In genomic region chr2:206079699-206080465, GRCh38 we compare ENCODE assay signal across 2 cellular contexts.
A peak's percentile ranks its signal among the peaks of the same experiment; 100 is the strongest.
TF ChIP-seq lines count a peak whose summit lies in the region.

No MANE protein-coding gene starts in this region.

TF ChIP-seq in GM23338, 12 proteins besides CTCF, POLR2A, EP300 and RAD21:
- TF ChIP-seq EZH2phosphoT487 (IDR thresholded peaks at IDR 0.05; ENCODE audit: unreplicated experiment) (no peak), ZNF331 (CRISPR knock-in tag; IDR thresholded peaks at IDR 0.05; ENCODE audit: low read depth) (no peak), NANOG (IDR thresholded peaks at IDR 0.05; ENCODE audit: borderline replicate concordance) (peak; percentile 6; the same call in 1 of the 2 replicates), JUNB (IDR thresholded peaks at IDR 0.05; ENCODE audit: unreplicated experiment) (no peak), REST (IDR thresholded peaks at IDR 0.05; ENCODE audit: unreplicated experiment) (no peak), ETS1 (IDR thresholded peaks at IDR 0.05) (no peak), CREB1 (CRISPR knock-in tag; IDR thresholded peaks at IDR 0.05; ENCODE audit: low read depth) (peak; percentile 30; the same call in 1 of the 2 replicates), EZH2 (IDR thresholded peaks at IDR 0.05; ENCODE audit: low read depth, unreplicated experiment) (no peak), STAT1 (IDR thresholded peaks at IDR 0.05; ENCODE audit: unreplicated experiment) (no peak), ZNF114 (CRISPR knock-in tag; IDR thresholded peaks at IDR 0.05) (no peak), POLR2AphosphoS5 (IDR thresholded peaks at IDR 0.05; ENCODE audit: low read depth) (no peak; the same call in 1 of the 2 replicates)
- TF ChIP-seq, protein P1, sequence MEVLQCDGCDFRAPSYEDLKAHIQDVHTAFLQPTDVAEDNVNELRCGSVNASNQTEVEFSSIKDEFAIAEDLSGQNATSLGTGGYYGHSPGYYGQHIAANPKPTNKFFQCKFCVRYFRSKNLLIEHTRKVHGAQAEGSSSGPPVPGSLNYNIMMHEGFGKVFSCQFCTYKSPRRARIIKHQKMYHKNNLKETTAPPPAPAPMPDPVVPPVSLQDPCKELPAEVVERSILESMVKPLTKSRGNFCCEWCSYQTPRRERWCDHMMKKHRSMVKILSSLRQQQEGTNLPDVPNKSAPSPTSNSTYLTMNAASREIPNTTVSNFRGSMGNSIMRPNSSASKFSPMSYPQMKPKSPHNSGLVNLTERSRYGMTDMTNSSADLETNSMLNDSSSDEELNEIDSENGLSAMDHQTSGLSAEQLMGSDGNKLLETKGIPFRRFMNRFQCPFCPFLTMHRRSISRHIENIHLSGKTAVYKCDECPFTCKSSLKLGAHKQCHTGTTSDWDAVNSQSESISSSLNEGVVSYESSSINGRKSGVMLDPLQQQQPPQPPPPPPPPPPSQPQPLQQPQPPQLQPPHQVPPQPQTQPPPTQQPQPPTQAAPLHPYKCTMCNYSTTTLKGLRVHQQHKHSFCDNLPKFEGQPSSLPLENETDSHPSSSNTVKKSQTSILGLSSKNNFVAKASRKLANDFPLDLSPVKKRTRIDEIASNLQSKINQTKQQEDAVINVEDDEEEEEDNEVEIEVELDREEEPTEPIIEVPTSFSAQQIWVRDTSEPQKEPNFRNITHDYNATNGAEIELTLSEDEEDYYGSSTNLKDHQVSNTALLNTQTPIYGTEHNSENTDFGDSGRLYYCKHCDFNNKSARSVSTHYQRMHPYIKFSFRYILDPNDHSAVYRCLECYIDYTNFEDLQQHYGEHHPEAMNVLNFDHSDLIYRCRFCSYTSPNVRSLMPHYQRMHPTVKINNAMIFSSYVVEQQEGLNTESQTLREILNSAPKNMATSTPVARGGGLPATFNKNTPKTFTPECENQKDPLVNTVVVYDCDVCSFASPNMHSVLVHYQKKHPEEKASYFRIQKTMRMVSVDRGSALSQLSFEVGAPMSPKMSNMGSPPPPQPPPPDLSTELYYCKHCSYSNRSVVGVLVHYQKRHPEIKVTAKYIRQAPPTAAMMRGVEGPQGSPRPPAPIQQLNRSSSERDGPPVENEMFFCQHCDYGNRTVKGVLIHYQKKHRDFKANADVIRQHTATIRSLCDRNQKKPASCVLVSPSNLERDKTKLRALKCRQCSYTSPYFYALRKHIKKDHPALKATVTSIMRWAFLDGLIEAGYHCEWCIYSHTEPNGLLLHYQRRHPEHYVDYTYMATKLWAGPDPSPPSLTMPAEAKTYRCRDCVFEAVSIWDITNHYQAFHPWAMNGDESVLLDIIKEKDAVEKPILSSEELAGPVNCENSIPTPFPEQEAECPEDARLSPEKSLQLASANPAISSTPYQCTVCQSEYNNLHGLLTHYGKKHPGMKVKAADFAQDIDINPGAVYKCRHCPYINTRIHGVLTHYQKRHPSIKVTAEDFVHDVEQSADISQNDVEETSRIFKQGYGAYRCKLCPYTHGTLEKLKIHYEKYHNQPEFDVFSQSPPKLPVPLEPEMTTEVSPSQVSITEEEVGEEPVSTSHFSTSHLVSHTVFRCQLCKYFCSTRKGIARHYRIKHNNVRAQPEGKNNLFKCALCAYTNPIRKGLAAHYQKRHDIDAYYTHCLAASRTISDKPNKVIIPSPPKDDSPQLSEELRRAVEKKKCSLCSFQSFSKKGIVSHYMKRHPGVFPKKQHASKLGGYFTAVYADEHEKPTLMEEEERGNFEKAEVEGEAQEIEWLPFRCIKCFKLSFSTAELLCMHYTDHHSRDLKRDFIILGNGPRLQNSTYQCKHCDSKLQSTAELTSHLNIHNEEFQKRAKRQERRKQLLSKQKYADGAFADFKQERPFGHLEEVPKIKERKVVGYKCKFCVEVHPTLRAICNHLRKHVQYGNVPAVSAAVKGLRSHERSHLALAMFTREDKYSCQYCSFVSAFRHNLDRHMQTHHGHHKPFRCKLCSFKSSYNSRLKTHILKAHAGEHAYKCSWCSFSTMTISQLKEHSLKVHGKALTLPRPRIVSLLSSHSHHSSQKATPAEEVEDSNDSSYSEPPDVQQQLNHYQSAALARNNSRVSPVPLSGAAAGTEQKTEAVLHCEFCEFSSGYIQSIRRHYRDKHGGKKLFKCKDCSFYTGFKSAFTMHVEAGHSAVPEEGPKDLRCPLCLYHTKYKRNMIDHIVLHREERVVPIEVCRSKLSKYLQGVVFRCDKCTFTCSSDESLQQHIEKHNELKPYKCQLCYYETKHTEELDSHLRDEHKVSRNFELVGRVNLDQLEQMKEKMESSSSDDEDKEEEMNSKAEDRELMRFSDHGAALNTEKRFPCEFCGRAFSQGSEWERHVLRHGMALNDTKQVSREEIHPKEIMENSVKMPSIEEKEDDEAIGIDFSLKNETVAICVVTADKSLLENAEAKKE (CRISPR knock-in tag; IDR thresholded peaks at IDR 0.05): no peak; the same call in 1 of the 2 replicates
TF ChIP-seq in GM23338: peak in this region for 2.

TF ChIP-seq in H1, 55 proteins besides CTCF, POLR2A, EP300 and RAD21 (continues in another document):
- no peak for TF ChIP-seq E2F6 (IDR thresholded peaks at IDR 0.05)
- no peak for TF ChIP-seq RNF2 (IDR thresholded peaks at IDR 0.05; ENCODE audit: borderline replicate concordance, low read depth, low read length, missing control alignments, poor library complexity, severe bottlenecking)
- no peak for TF ChIP-seq GTF2F1 (IDR thresholded peaks at IDR 0.05; ENCODE audit: borderline replicate concordance, low read depth, low read length)
- TF ChIP-seq ASH2L (IDR thresholded peaks at IDR 0.05; ENCODE audit: low read length): peak; percentile 74
- TF ChIP-seq TEAD4 (IDR thresholded peaks at IDR 0.05; ENCODE audit: low read depth, low read length): no peak
- TF ChIP-seq KDM5A (IDR thresholded peaks at IDR 0.05; ENCODE audit: low read length): no peak
- TF ChIP-seq CHD1 (IDR thresholded peaks at IDR 0.05; ENCODE audit: low read depth, low read length): no peak
- no peak for TF ChIP-seq BACH1 (IDR thresholded peaks at IDR 0.05; ENCODE audit: low read length)
- peak; percentile 44; the same call in 1 of the 2 replicates for TF ChIP-seq CEBPB (IDR thresholded peaks at IDR 0.05; ENCODE audit: low read depth, low read length)
- TF ChIP-seq KDM1A (IDR thresholded peaks at IDR 0.05; ENCODE audit: borderline replicate concordance, low read length): no peak
- no peak for TF ChIP-seq SIRT6 (IDR thresholded peaks at IDR 0.05; ENCODE audit: low read length)
- TF ChIP-seq BRCA1 (IDR thresholded peaks at IDR 0.05; ENCODE audit: low read depth, low read length): no peak
- TF ChIP-seq RFX5 (IDR thresholded peaks at IDR 0.05; ENCODE audit: borderline replicate concordance, low read depth, low read length): no peak
- TF ChIP-seq, protein P2, sequence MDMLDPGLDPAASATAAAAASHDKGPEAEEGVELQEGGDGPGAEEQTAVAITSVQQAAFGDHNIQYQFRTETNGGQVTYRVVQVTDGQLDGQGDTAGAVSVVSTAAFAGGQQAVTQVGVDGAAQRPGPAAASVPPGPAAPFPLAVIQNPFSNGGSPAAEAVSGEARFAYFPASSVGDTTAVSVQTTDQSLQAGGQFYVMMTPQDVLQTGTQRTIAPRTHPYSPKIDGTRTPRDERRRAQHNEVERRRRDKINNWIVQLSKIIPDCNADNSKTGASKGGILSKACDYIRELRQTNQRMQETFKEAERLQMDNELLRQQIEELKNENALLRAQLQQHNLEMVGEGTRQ (IDR thresholded peaks at IDR 0.05; ENCODE audit: low read length): no peak
- no peak for TF ChIP-seq MAFK (IDR thresholded peaks at IDR 0.05; ENCODE audit: low read depth, low read length)
- no peak for TF ChIP-seq HDAC6 (IDR thresholded peaks at IDR 0.05; ENCODE audit: low read depth, low read length)
- TF ChIP-seq JUN (IDR thresholded peaks at IDR 0.05; ENCODE audit: low read depth, low read length): no peak
- TF ChIP-seq NRF1 (IDR thresholded peaks at IDR 0.05; ENCODE audit: low read depth, low read length): no peak
- TF ChIP-seq TAF7 (optimal IDR thresholded peaks at IDR 0.05; ENCODE audit: borderline replicate concordance, low read depth, low read length): peak; percentile 28
- TF ChIP-seq JUND (IDR thresholded peaks at IDR 0.05; ENCODE audit: low read length): no peak
- no peak for TF ChIP-seq RBBP5 (IDR thresholded peaks at IDR 0.05; ENCODE audit: borderline replicate concordance, low read depth, low read length)
- no peak for TF ChIP-seq SIN3A (conservative IDR thresholded peaks at IDR 0.05 in 1 of 2, IDR thresholded peaks at IDR 0.05 in 1 of 2; ENCODE audit: low read depth in 1 of 2, low read length in 2 of 2)
- TF ChIP-seq CTBP2 (IDR thresholded peaks at IDR 0.05; ENCODE audit: borderline replicate concordance, insufficient read depth, insufficient read length, low read length): no peak
- no peak for TF ChIP-seq ATF3 (IDR thresholded peaks at IDR 0.05; ENCODE audit: insufficient read depth, low read depth, low read length)
- TF ChIP-seq SP1 (IDR thresholded peaks at IDR 0.05; ENCODE audit: low read depth, low read length): peak; percentile 46
- peak; percentile 58; the same call in 1 of the 2 replicates for TF ChIP-seq TBP (IDR thresholded peaks at IDR 0.05; ENCODE audit: low read depth, low read length)
- no peak for TF ChIP-seq SUZ12 (IDR thresholded peaks at IDR 0.05; ENCODE audit: low read length)
- TF ChIP-seq TAF1 (IDR thresholded peaks at IDR 0.05; ENCODE audit: low read depth, low read length): 0 out of 2 replicates have a peak, but pooled peaks have one; percentile 32
- TF ChIP-seq CREB1 (IDR thresholded peaks at IDR 0.05): no peak
- TF ChIP-seq POLR2AphosphoS5 (IDR thresholded peaks at IDR 0.05; ENCODE audit: low read depth, low read length): 0 out of 2 replicates have a peak, but pooled peaks have one; percentile 2
- TF ChIP-seq SIX5 (IDR thresholded peaks at IDR 0.05; ENCODE audit: low read depth, low read length): no peak
- no peak for TF ChIP-seq PHF8 (conservative IDR thresholded peaks at IDR 0.05; ENCODE audit: low read depth, low read length)
- no peak for TF ChIP-seq NANOG (IDR thresholded peaks at IDR 0.05; ENCODE audit: insufficient read depth, low read depth, low read length, poor library complexity, severe bottlenecking)
- 0 out of 2 replicates have a peak, but pooled peaks have one; percentile 48 for TF ChIP-seq SP4 (IDR thresholded peaks at IDR 0.05; ENCODE audit: low read length)
- no peak for TF ChIP-seq SAP30 (IDR thresholded peaks at IDR 0.05; ENCODE audit: insufficient read depth, insufficient replicate concordance, low read length)
